8 cellular contexts compared by ENCODE assay signal in genomic region chr14:73740921-73741326, GRCh38. TPM values are rescaled to one million over a fixed set of nuclear protein-coding genes. Genes with fewer than 3 reads are reported as not detected.
DNase-seq lines count a peak whose midpoint lies in the region; TF ChIP-seq lines count a peak whose summit lies in the region.

No MANE protein-coding gene starts in this region.

- peak overlapping the region; percentile 40 to 74 (median 47) for H3K9ac ChIP-seq in skeletal muscle tissue (ENCODE audit: low read depth in 1 of 3, low read length in 3 of 3)

- H3K4me1 ChIP-seq in right atrium auricular region, result peaks cover 0 to 76% of the 10 kb centered on the region in 2 donors
- peaks cover 68 to 77% (median 73%) of the 10 kb centered on the region in 3 donors for H3K4me1 ChIP-seq in skeletal muscle tissue (ENCODE audit: control insufficient read depth in 3 of 3, insufficient read depth in 3 of 3, low read length in 3 of 3)

- no peak for TF ChIP-seq CTCF in right atrium auricular region (IDR thresholded peaks at IDR 0.05)

- H3K9me3 ChIP-seq in right atrium auricular region (no peaks in the 10 kb centered on the region), skeletal muscle tissue (ENCODE audit: control insufficient read depth in 3 of 3, low read length in 3 of 3) (no peaks in the 10 kb centered on the region)

- H3K27ac Mint-ChIP-seq in activated naive CD8-positive, alpha-beta T cell, result peak overlapping the region; percentile 93

- H3K27me3 ChIP-seq in right atrium auricular region (no peaks in the 10 kb centered on the region), skeletal muscle tissue (ENCODE audit: control insufficient read depth in 3 of 3, insufficient read depth in 3 of 3, low read length in 3 of 3) (no peaks in the 10 kb centered on the region)

- peaks cover 27% of the 10 kb centered on the region for H3K36me3 ChIP-seq in right atrium auricular region
- peaks cover 24% of the 10 kb centered on the region in 3 donors for H3K36me3 ChIP-seq in skeletal muscle tissue (ENCODE audit: control insufficient read depth in 3 of 3, insufficient read depth in 3 of 3, low read length in 3 of 3)

- H3K27me3 Mint-ChIP-seq in activated naive CD8-positive, alpha-beta T cell, result no peaks in the 10 kb centered on the region

- no peaks in the 10 kb centered on the region for H3K9me3 Mint-ChIP-seq in activated naive CD8-positive, alpha-beta T cell (ENCODE audit: low read depth)

- peak overlapping the region in 1 of 2 donors; percentile 27 for H3K4me3 ChIP-seq in right atrium auricular region
- H3K4me3 ChIP-seq in skeletal muscle tissue (ENCODE audit: low read length in 3 of 3), result peak overlapping the region in 2 of 3 donors; percentile 4 to 43

- H3K4me1 Mint-ChIP-seq in activated naive CD8-positive, alpha-beta T cell (ENCODE audit: low read depth), result peaks cover 70% of the 10 kb centered on the region

- peak; percentile 43 for DNase-seq in DMS53 (lab: John Stamatoyannopoulos, UW)
- no peak for DNase-seq in DMS53 treated with DMSO at 0.1 percent for 48 hours (lab: John Stamatoyannopoulos, UW; ENCODE audit: unreplicated experiment)
- DNase-seq in right atrium auricular region (ENCODE audit: low spot score), result peak; percentile 86
- no peak for DNase-seq in stimulated activated CD4-positive, alpha-beta T cell treated with anti-CD3 and anti-CD28 coated beads, Interleukin-4, amount 100 ng/mL, for 4 hours
- no peak for DNase-seq in activated effector memory CD4-positive, alpha-beta T cell treated with anti-CD3 and anti-CD28 coated beads, Interleukin-2, amount 50 U/mL, for 16 hours
- DNase-seq in SK-N-DZ (ENCODE audit: low spot score), result no peak

- peaks cover 3% of the 10 kb centered on the region for H3K36me3 Mint-ChIP-seq in activated naive CD8-positive, alpha-beta T cell

- peak overlapping the region; percentile 84 for H3K4me3 Mint-ChIP-seq in activated naive CD8-positive, alpha-beta T cell

- H3K27ac ChIP-seq in right atrium auricular region, result peak overlapping the region; percentile 76 to 89
- peak overlapping the region; percentile 69 for H3K27ac ChIP-seq in skeletal muscle tissue (ENCODE audit: low read depth, low read length)

RNA-seq across cellular contexts. Expression of gene PNMA1, which starts 26.7 kb away (rescaled TPM):
- total RNA-seq in right atrium auricular region, result 10 to 100 TPM; 17.1 to 18.3 TPM
- 15.1 TPM for total RNA-seq in skeletal muscle tissue
- 69.4 and 76.0 TPM in 2 replicates for polyA plus RNA-seq in SK-N-DZ (2014; cell fraction: cytosol; rRNA removed)
- 26.7 and 29.0 TPM in 2 replicates for polyA plus RNA-seq in SK-N-DZ (2014; cell fraction: nucleus; rRNA removed)

Comparison
In these comparisons a context has a peak if more than half of its experiments do, and no peak if none do; other contexts are left out.
1. DNase-seq: peak in DMS53 (single experiment) and right atrium auricular region (single experiment); none in DMS53 treated with DMSO at 0.1 percent for 48 hours (single experiment), stimulated activated CD4-positive, alpha-beta T cell treated with anti-CD3 and anti-CD28 coated beads, Interleukin-4, amount 100 ng/mL, for 4 hours (0 of 2), activated effector memory CD4-positive, alpha-beta T cell treated with anti-CD3 and anti-CD28 coated beads, Interleukin-2, amount 50 U/mL, for 16 hours (single experiment) and SK-N-DZ (single experiment).